8 cellular contexts compared by ENCODE assay signal in genomic region chr2:39435254-39435653, GRCh38. TPM values are rescaled to one million over a fixed set of nuclear protein-coding genes. Genes with fewer than 3 reads are reported as not detected.
A peak's percentile ranks its signal among the peaks of the same experiment; 100 is the strongest.
DNase-seq lines count a peak whose midpoint lies in the region; ATAC-seq and TF ChIP-seq lines count a peak whose summit lies in the region.

No MANE protein-coding gene starts in this region.

- DNase-seq in activated CD4-positive, alpha-beta T cell treated with anti-CD3 and anti-CD28 coated beads, Interleukin-2, amount 10 ng/mL, durations not matched to agents 24 days and 14 days: no peak
- DNase-seq in activated CD4-positive, alpha-beta T cell treated with anti-CD3 and anti-CD28 coated beads for 1 hour: no peak
- DNase-seq in suprapubic skin (ENCODE audit: low spot score in 2 of 2) (no peak), NCI-H2107 (lab: John Stamatoyannopoulos, UW) (no peak), inferior parietal cortex (ENCODE audit: extremely low spot score) (no peak)

- peaks cover 51% of the 10 kb centered on the region for H3K4me1 Mint-ChIP-seq in activated CD4-positive, alpha-beta T cell treated with anti-CD3 and anti-CD28 coated beads, Interleukin-2, amount 10 ng/mL, durations not matched to agents 24 days and 14 days
- peaks cover 43% of the 10 kb centered on the region for H3K4me1 Mint-ChIP-seq in activated T-helper 17 cell treated with anti-CD3 and anti-CD28 coated beads, Interleukin-2, amount 50 U/mL, for 72 hours

- H3K4me1 ChIP-seq in iPS-20b (ENCODE audit: insufficient read depth, low read length) (peaks cover 56% of the 10 kb centered on the region), suprapubic skin (peaks cover 76% of the 10 kb centered on the region)

- no peak for ATAC-seq in activated T-helper 17 cell treated with anti-CD3 and anti-CD28 coated beads, Interleukin-2, amount 50 U/mL, for 72 hours (replicated peaks)
- no peak for ATAC-seq in GM21723 (IDR thresholded peaks at IDR 0.05; ENCODE audit: unreplicated experiment)

- peaks cover 6% of the 10 kb centered on the region for H3K36me3 Mint-ChIP-seq in activated CD4-positive, alpha-beta T cell treated with anti-CD3 and anti-CD28 coated beads, Interleukin-2, amount 10 ng/mL, durations not matched to agents 24 days and 14 days (ENCODE audit: low read depth)
- H3K36me3 Mint-ChIP-seq in activated T-helper 17 cell treated with anti-CD3 and anti-CD28 coated beads, Interleukin-2, amount 50 U/mL, for 72 hours (ENCODE audit: low read depth): no peaks in the 10 kb centered on the region

- H3K4me3 Mint-ChIP-seq in activated CD4-positive, alpha-beta T cell treated with anti-CD3 and anti-CD28 coated beads, Interleukin-2, amount 10 ng/mL, durations not matched to agents 24 days and 14 days: peak overlapping the region; percentile 91
- H3K4me3 Mint-ChIP-seq in activated T-helper 17 cell treated with anti-CD3 and anti-CD28 coated beads, Interleukin-2, amount 50 U/mL, for 72 hours: peak overlapping the region; percentile 90

- H3K9ac ChIP-seq in iPS-20b (ENCODE audit: low read depth, low read length): peak overlapping the region; percentile 80; the same call in 1 of the 2 replicates

- no peaks in the 10 kb centered on the region for H3K9me3 Mint-ChIP-seq in activated CD4-positive, alpha-beta T cell treated with anti-CD3 and anti-CD28 coated beads, Interleukin-2, amount 10 ng/mL, durations not matched to agents 24 days and 14 days
- H3K9me3 Mint-ChIP-seq in activated T-helper 17 cell treated with anti-CD3 and anti-CD28 coated beads, Interleukin-2, amount 50 U/mL, for 72 hours: no peaks in the 10 kb centered on the region

- H3K27ac Mint-ChIP-seq in activated CD4-positive, alpha-beta T cell treated with anti-CD3 and anti-CD28 coated beads, Interleukin-2, amount 10 ng/mL, durations not matched to agents 24 days and 14 days: no peak overlapping the region
- no peak overlapping the region for H3K27ac Mint-ChIP-seq in activated T-helper 17 cell treated with anti-CD3 and anti-CD28 coated beads, Interleukin-2, amount 50 U/mL, for 72 hours

- WGBS in suprapubic skin: 69% methylated on average over 8 of the region's 8 CpGs

- H3K27me3 ChIP-seq in iPS-20b (ENCODE audit: insufficient read depth, low read length): no peaks in the 10 kb centered on the region
- no peaks in the 10 kb centered on the region for H3K27me3 ChIP-seq in suprapubic skin

- H3K27ac ChIP-seq in iPS-20b (ENCODE audit: low read length): no peak overlapping the region
- H3K27ac ChIP-seq in suprapubic skin: no peak overlapping the region

- H3K36me3 ChIP-seq in iPS-20b (ENCODE audit: insufficient read depth, low read depth, low read length) (no peaks in the 10 kb centered on the region), suprapubic skin (no peaks in the 10 kb centered on the region)

- no peak for TF ChIP-seq EP300 in suprapubic skin (IDR thresholded peaks at IDR 0.05)

- H3K9me3 ChIP-seq in iPS-20b (ENCODE audit: insufficient read depth, low read depth, low read length) (no peaks in the 10 kb centered on the region), suprapubic skin (no peaks in the 10 kb centered on the region)

- no peak for TF ChIP-seq POLR2A in suprapubic skin (IDR thresholded peaks at IDR 0.05)

- intact Hi-C loops in activated CD4-positive, alpha-beta T cell treated with anti-CD3 and anti-CD28 coated beads, Interleukin-2, amount 10 ng/mL, durations not matched to agents 24 days and 14 days (cut with micrococcal nuclease): loop anchor here (5.0 kb wide), 1 partner anchor 313 kb away; the partner anchor contains the start of gene SOS1

- peak overlapping the region; percentile 95 for H3K4me3 ChIP-seq in iPS-20b (ENCODE audit: low read length)
- peak overlapping the region; percentile 64 for H3K4me3 ChIP-seq in suprapubic skin

- no peak for TF ChIP-seq CTCF in suprapubic skin (IDR thresholded peaks at IDR 0.05)

- H3K27me3 Mint-ChIP-seq in activated CD4-positive, alpha-beta T cell treated with anti-CD3 and anti-CD28 coated beads, Interleukin-2, amount 10 ng/mL, durations not matched to agents 24 days and 14 days: no peaks in the 10 kb centered on the region
- H3K27me3 Mint-ChIP-seq in activated T-helper 17 cell treated with anti-CD3 and anti-CD28 coated beads, Interleukin-2, amount 50 U/mL, for 72 hours: no peaks in the 10 kb centered on the region

RNA-seq across cellular contexts. Expression of gene MAP4K3, which starts 1.8 kb away (rescaled TPM):
- total RNA-seq in activated CD4-positive, alpha-beta T cell treated with anti-CD3 and anti-CD28 coated beads, Interleukin-2, amount 10 ng/mL, durations not matched to agents 24 days and 14 days: 12.9 and 16.6 TPM in 2 replicates
- total RNA-seq in activated T-helper 17 cell treated with anti-CD3 and anti-CD28 coated beads, Interleukin-2, amount 50 U/mL, for 72 hours: 10 to 100 TPM in 1 of 2 donors, 1 to 10 TPM in 1; 8.9 to 11.3 TPM
- total RNA-seq in suprapubic skin: 10 to 100 TPM; 26.3 to 59.9 (median 37.8) TPM
